In genomic region chr18:76429262-76430126, GRCh38 we compare ENCODE assay signal across 18 cellular contexts.
DNase-seq lines count a peak whose midpoint lies in the region; ATAC-seq and TF ChIP-seq lines count a peak whose summit lies in the region.
"Had no signal": no experiment of that assay in that cellular context is flagged by ENCODE, and none has a peak within 500 bp of the region (broad histone marks: within the 10 kb centered on the region; RNA-seq: fewer than 3 reads in every experiment).

No MANE protein-coding gene starts in this region.

- H3K36me3 ChIP-seq in thyroid gland, result no peaks in the 10 kb centered on the region

- H3K36me3 Mint-ChIP-seq in natural killer cell treated with Interleukin-12 subunit alpha and Interleukin-12 subunit beta and Interleukin-15 and Interleukin-18, amount 100 ng/mL, for 72 hours, result no peaks in the 10 kb centered on the region

- peaks cover 38 to 44% of the 10 kb centered on the region in 2 donors for H3K4me1 ChIP-seq in thyroid gland

- H3K4me1 Mint-ChIP-seq in natural killer cell treated with Interleukin-12 subunit alpha and Interleukin-12 subunit beta and Interleukin-15 and Interleukin-18, amount 100 ng/mL, for 72 hours (ENCODE audit: low read depth in 2 of 2), result peaks cover 13 to 48% of the 10 kb centered on the region in 2 donors

- H3K27me3 Mint-ChIP-seq in natural killer cell treated with Interleukin-12 subunit alpha and Interleukin-12 subunit beta and Interleukin-15 and Interleukin-18, amount 100 ng/mL, for 72 hours, result no peaks in the 10 kb centered on the region
- H3K27me3 Mint-ChIP-seq: activated naive CD8-positive, alpha-beta T cell; CD4-positive, alpha-beta T cell had no signal

- no peak overlapping the region for H3K4me3 ChIP-seq in thyroid gland (replicated peaks in 1 of 3)

- peak overlapping the region; percentile 56 to 79 (median 58) for H3K27ac ChIP-seq in thyroid gland
- H3K27ac ChIP-seq: 22Rv1 had no signal

- intact Hi-C loops in thyroid gland (cut with DNase I), result no loop called here

- no peak overlapping the region for H3K27ac Mint-ChIP-seq in natural killer cell treated with Interleukin-12 subunit alpha and Interleukin-12 subunit beta and Interleukin-15 and Interleukin-18, amount 100 ng/mL, for 72 hours
- H3K27ac Mint-ChIP-seq: activated naive CD8-positive, alpha-beta T cell; CD4-positive, alpha-beta T cell had no signal

- H3K27me3 ChIP-seq in thyroid gland, result no peaks in the 10 kb centered on the region

- H3K4me3 Mint-ChIP-seq in natural killer cell treated with Interleukin-12 subunit alpha and Interleukin-12 subunit beta and Interleukin-15 and Interleukin-18, amount 100 ng/mL, for 72 hours, result no peak overlapping the region
- H3K4me3 Mint-ChIP-seq: activated naive CD8-positive, alpha-beta T cell; CD4-positive, alpha-beta T cell had no signal

- peak; percentile 46 for DNase-seq in DMS53 (lab: John Stamatoyannopoulos, UW)
- DNase-seq in DMS53 treated with DMSO at 0.1 percent for 48 hours (lab: John Stamatoyannopoulos, UW; ENCODE audit: unreplicated experiment), result no peak
- no peak for DNase-seq in natural killer cell treated with Interleukin-12 subunit alpha and Interleukin-12 subunit beta and Interleukin-15 and Interleukin-18, amount 100 ng/mL, for 72 hours (ENCODE audit: low spot score)
- DNase-seq in thyroid gland, result peak; percentile 41 to 48
- no peak for DNase-seq in A172 (ENCODE audit: low spot score)
- no peak for DNase-seq in HuH-7.5 (ENCODE audit: low spot score)
- DNase-seq: activated CD4-positive, alpha-beta T cell treated with anti-CD3 and anti-CD28 coated beads for 48 hours; CD4-positive, alpha-beta T cell; DMS79 treated with DMSO at 0.1 percent for 48 hours; Kasumi-1; NCI-H1436; NCI-H446; SK-N-SH; stimulated activated CD4-positive, alpha-beta T cell treated with anti-CD3 and anti-CD28 coated beads, Interleukin-15, amount 100 ng/mL, for 24 hours had no signal

- H3K9me3 ChIP-seq in thyroid gland, result no peaks in the 10 kb centered on the region
- H3K9me3 ChIP-seq: SK-N-SH had no signal

- no peak for TF ChIP-seq POLR2A in thyroid gland (IDR thresholded peaks at IDR 0.05)

- 64 to 66% methylated on average over 12 to 14 of the region's 14 CpGs for WGBS in thyroid gland, 2 donors

- TF ChIP-seq CTCF in thyroid gland (IDR thresholded peaks at IDR 0.05), result no peak

- peak; percentile 33 for ATAC-seq in esophagus mucosa
- ATAC-seq in natural killer cell treated with Interleukin-12 subunit alpha and Interleukin-12 subunit beta and Interleukin-15 and Interleukin-18, amount 100 ng/mL, for 72 hours, result peak; percentile 11 to 20
- no peak for ATAC-seq in HG03280 (IDR thresholded peaks at IDR 0.05; ENCODE audit: unreplicated experiment)

- no peaks in the 10 kb centered on the region for H3K9me3 Mint-ChIP-seq in natural killer cell treated with Interleukin-12 subunit alpha and Interleukin-12 subunit beta and Interleukin-15 and Interleukin-18, amount 100 ng/mL, for 72 hours
- H3K9me3 Mint-ChIP-seq: CD4-positive, alpha-beta T cell had no signal

Comparison
In these comparisons a context has a peak if more than half of its experiments do, and no peak if none do; other contexts are left out.
1. DNase-seq: peak in DMS53 (single experiment) and thyroid gland (2 of 2); none in DMS53 treated with DMSO at 0.1 percent for 48 hours (single experiment), natural killer cell treated with Interleukin-12 subunit alpha and Interleukin-12 subunit beta and Interleukin-15 and Interleukin-18, amount 100 ng/mL, for 72 hours (single experiment), A172 (single experiment) and HuH-7.5 (single experiment).